In the genomic region with DNA sequence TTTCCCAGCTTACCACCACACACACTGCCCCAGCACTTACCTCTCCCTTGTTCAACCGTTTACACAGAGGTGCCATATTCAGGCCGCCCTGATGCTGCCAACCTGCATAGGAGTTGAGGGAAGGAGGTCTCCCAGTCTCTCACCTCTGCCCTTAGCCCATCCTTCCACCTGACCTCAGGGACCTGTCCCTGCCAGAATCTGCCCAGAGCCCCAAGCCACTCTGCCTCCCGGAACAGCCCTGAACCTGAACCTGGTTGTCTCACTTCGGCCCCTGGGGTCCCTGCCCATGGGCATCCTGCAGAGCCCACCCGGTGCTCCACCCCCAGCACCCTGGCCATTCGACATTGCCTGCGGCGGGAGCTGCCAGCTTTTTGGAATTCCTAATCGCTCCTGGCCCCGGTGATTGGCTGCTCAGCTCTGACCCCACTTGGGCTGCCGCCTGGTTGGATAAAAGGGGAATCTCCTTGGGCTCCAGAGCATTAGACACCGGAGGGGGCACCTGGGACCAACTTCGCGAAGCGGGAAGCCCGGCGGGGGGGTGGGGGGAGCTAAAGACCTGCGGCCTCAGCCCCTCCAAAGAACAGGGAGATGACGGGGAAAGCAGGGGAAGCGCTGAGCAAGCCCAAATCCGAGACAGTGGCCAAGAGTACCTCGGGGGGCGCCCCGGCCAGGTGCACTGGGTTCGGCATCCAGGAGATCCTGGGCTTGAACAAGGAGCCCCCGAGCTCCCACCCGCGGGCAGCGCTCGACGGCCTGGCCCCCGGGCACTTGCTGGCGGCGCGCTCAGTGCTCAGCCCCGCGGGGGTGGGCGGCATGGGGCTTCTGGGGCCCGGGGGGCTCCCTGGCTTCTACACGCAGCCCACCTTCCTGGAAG, we compare ENCODE assay signal across 15 cellular contexts. TPM values are rescaled to one million over a fixed set of nuclear protein-coding genes. Genes with fewer than 3 reads are reported as not detected.
DNase-seq lines count a peak whose midpoint lies in the region; ATAC-seq, FAIRE-seq and TF ChIP-seq lines count a peak whose summit lies in the region.
"Had no signal": no experiment of that assay in that cellular context is flagged by ENCODE, and none has a peak within 500 bp of the region (broad histone marks: within the 10 kb centered on the region; RNA-seq: fewer than 3 reads in every experiment).

Gene VSX2, plus strand, starts transcription at position 476 of the 874 bp plus-strand sequence. Its CDS starts 113 bp downstream, at position 589.

- peaks cover 0 to 42% of the 10 kb centered on the region in 2 donors for H3K27me3 ChIP-seq in body of pancreas

- ATAC-seq in stimulated activated memory B cell treated with anti-CD40 and anti-IgM and Interleukin-4, amounts not matched to agents 10 μg/mL and 1 μg/mL and 100 μg/mL, for 72 hours: no peak
- no peak for ATAC-seq in body of pancreas
- ATAC-seq: natural killer cell had no signal

- peaks cover 3% of the 10 kb centered on the region for H3K36me3 Mint-ChIP-seq in activated CD4-positive, alpha-beta T cell treated with anti-CD3 and anti-CD28 coated beads, Interleukin-2, amount 10 ng/mL, durations not matched to agents 24 days and 14 days (ENCODE audit: low read depth)
- H3K36me3 Mint-ChIP-seq in activated naive CD8-positive, alpha-beta T cell treated with anti-CD3 and anti-CD28 coated beads for 36 hours: no peaks in the 10 kb centered on the region
- no peaks in the 10 kb centered on the region for H3K36me3 Mint-ChIP-seq in stimulated activated memory B cell treated with anti-CD40 and anti-IgM and Interleukin-4, amounts not matched to agents 10 μg/mL and 1 μg/mL and 100 μg/mL, for 72 hours

- no peak for DNase-seq in activated CD4-positive, alpha-beta T cell treated with anti-CD3 and anti-CD28 coated beads, Interleukin-2, amount 10 ng/mL, durations not matched to agents 24 days and 14 days
- no peak for DNase-seq in activated CD4-positive, alpha-beta T cell treated with anti-CD3 and anti-CD28 coated beads, Interleukin-2, amount 50 U/mL, for 48 hours
- DNase-seq in activated naive CD8-positive, alpha-beta T cell treated with anti-CD3 and anti-CD28 coated beads for 36 hours: no peak
- DNase-seq in iPS-NIHi7 (ENCODE audit: extremely low spot score) (peak; percentile 74), urothelium cell line (ENCODE audit: low spot score) (no peak), body of pancreas (no peak), cerebellum (ENCODE audit: low spot score) (no peak)
- DNase-seq: EL; hypothalamus; natural killer cell; stimulated activated CD4-positive, alpha-beta T cell treated with anti-CD3 and anti-CD28 coated beads, Interleukin-4, amount 100 ng/mL, for 24 hours had no signal

- H3K4me3 Mint-ChIP-seq in activated CD4-positive, alpha-beta T cell treated with anti-CD3 and anti-CD28 coated beads, Interleukin-2, amount 10 ng/mL, durations not matched to agents 24 days and 14 days: peak within 1 kb of the TSS; percentile 56
- peak within 1 kb of the TSS; percentile 26 for H3K4me3 Mint-ChIP-seq in activated naive CD8-positive, alpha-beta T cell treated with anti-CD3 and anti-CD28 coated beads for 36 hours
- H3K4me3 Mint-ChIP-seq in stimulated activated memory B cell treated with anti-CD40 and anti-IgM and Interleukin-4, amounts not matched to agents 10 μg/mL and 1 μg/mL and 100 μg/mL, for 72 hours: peak within 1 kb of the TSS; percentile 67

- no peak within 1 kb of the TSS for H3K27ac Mint-ChIP-seq in activated CD4-positive, alpha-beta T cell treated with anti-CD3 and anti-CD28 coated beads, Interleukin-2, amount 10 ng/mL, durations not matched to agents 24 days and 14 days
- H3K27ac Mint-ChIP-seq in activated naive CD8-positive, alpha-beta T cell treated with anti-CD3 and anti-CD28 coated beads for 36 hours: no peak within 1 kb of the TSS
- H3K27ac Mint-ChIP-seq in stimulated activated memory B cell treated with anti-CD40 and anti-IgM and Interleukin-4, amounts not matched to agents 10 μg/mL and 1 μg/mL and 100 μg/mL, for 72 hours: no peak within 1 kb of the TSS
- H3K27ac Mint-ChIP-seq: natural killer cell had no signal

- no peaks in the 10 kb centered on the region for H3K36me3 ChIP-seq in body of pancreas (replicated peaks in 1 of 2; ENCODE audit: insufficient read depth in 1 of 2, low read depth in 2 of 2)
- H3K36me3 ChIP-seq: tibial nerve had no signal

- H3K4me3 ChIP-seq in body of pancreas: no peak within 1 kb of the TSS

- TF ChIP-seq CTCF in body of pancreas (IDR thresholded peaks at IDR 0.05): no peak

- no peak within 1 kb of the TSS for H3K27ac ChIP-seq in body of pancreas
- H3K27ac ChIP-seq: RWPE1, tibial nerve had no signal

- peaks cover 73% of the 10 kb centered on the region for H3K27me3 Mint-ChIP-seq in activated CD4-positive, alpha-beta T cell treated with anti-CD3 and anti-CD28 coated beads, Interleukin-2, amount 10 ng/mL, durations not matched to agents 24 days and 14 days
- peaks cover 77% of the 10 kb centered on the region for H3K27me3 Mint-ChIP-seq in activated naive CD8-positive, alpha-beta T cell treated with anti-CD3 and anti-CD28 coated beads for 36 hours
- H3K27me3 Mint-ChIP-seq in stimulated activated memory B cell treated with anti-CD40 and anti-IgM and Interleukin-4, amounts not matched to agents 10 μg/mL and 1 μg/mL and 100 μg/mL, for 72 hours: peaks cover 89% of the 10 kb centered on the region

- no peak for TF ChIP-seq POLR2A in body of pancreas (IDR thresholded peaks at IDR 0.05)

- no peaks in the 10 kb centered on the region for H3K9me3 Mint-ChIP-seq in activated CD4-positive, alpha-beta T cell treated with anti-CD3 and anti-CD28 coated beads, Interleukin-2, amount 10 ng/mL, durations not matched to agents 24 days and 14 days
- H3K9me3 Mint-ChIP-seq in activated naive CD8-positive, alpha-beta T cell treated with anti-CD3 and anti-CD28 coated beads for 36 hours: no peaks in the 10 kb centered on the region
- H3K9me3 Mint-ChIP-seq in stimulated activated memory B cell treated with anti-CD40 and anti-IgM and Interleukin-4, amounts not matched to agents 10 μg/mL and 1 μg/mL and 100 μg/mL, for 72 hours: no peaks in the 10 kb centered on the region
- H3K9me3 Mint-ChIP-seq: natural killer cell had no signal

- intact Hi-C loops in activated CD4-positive, alpha-beta T cell treated with anti-CD3 and anti-CD28 coated beads, Interleukin-2, amount 10 ng/mL, durations not matched to agents 24 days and 14 days (cut with micrococcal nuclease): no loop called here
- intact Hi-C loops in body of pancreas (cut with DNase I): no loop called here

- peaks cover 7% of the 10 kb centered on the region for H3K4me1 Mint-ChIP-seq in activated CD4-positive, alpha-beta T cell treated with anti-CD3 and anti-CD28 coated beads, Interleukin-2, amount 10 ng/mL, durations not matched to agents 24 days and 14 days
- H3K4me1 Mint-ChIP-seq in activated naive CD8-positive, alpha-beta T cell treated with anti-CD3 and anti-CD28 coated beads for 36 hours: peaks cover 9% of the 10 kb centered on the region
- peaks cover 34% of the 10 kb centered on the region for H3K4me1 Mint-ChIP-seq in stimulated activated memory B cell treated with anti-CD40 and anti-IgM and Interleukin-4, amounts not matched to agents 10 μg/mL and 1 μg/mL and 100 μg/mL, for 72 hours

- FAIRE-seq in urothelium cell line (lab: Jason Lieb, UNC): no peak

- no peaks in the 10 kb centered on the region for H3K9me3 ChIP-seq in body of pancreas
- H3K9me3 ChIP-seq: tibial nerve had no signal

- WGBS in body of pancreas, 2 donors: 14 to 27% methylated on average over 14 to 26 of the region's 40 CpGs

- peaks cover 26% of the 10 kb centered on the region for H3K4me1 ChIP-seq in body of pancreas

RNA-seq across cellular contexts. Expression of gene VSX2, which starts in this region (rescaled TPM):
- total RNA-seq in activated CD4-positive, alpha-beta T cell treated with anti-CD3 and anti-CD28 coated beads, Interleukin-2, amount 10 ng/mL, durations not matched to agents 24 days and 14 days: not detected in 2 replicates
- not detected for total RNA-seq in activated naive CD8-positive, alpha-beta T cell treated with anti-CD3 and anti-CD28 coated beads for 36 hours
- not detected for total RNA-seq in body of pancreas
- total RNA-seq in cerebellum: not detected
- total RNA-seq: A673, natural killer cell, tibial nerve had no signal
